ENCODE assay signal across 14 cellular contexts in the genomic region with DNA sequence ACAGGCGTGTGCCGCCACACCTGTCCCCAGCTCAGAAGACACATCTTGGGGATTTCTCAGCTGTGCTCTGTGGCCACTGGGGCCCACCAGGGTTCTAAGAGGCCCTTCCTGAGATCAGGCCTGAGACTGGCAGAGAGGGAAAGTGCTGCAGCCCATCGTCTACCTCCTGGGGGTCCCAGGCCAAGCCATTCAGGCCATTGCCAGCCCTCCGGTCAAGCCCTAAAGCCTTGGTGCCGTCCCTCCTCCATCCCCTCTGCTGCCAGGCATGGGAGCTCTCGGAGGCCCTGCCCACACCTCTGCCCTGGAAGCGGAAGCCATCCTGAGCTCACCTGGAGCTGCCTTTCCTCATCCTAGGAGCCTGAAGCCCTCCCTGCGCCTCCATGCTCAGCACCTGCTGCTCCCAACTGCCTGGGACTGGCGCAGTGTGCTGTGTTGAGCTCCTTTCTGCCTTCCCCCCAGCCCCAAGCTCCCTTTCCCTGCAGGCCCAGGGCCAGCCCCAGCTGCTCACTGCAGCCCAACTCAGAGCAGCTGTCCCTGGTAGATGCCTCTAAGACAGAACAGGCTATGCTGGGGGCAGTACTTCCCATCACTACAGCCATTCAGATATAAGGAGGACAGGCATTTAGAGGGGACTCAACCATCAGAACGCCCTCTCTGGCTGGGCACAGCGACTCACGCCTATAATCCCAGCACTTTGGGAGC. TPM values are rescaled to one million over a fixed set of nuclear protein-coding genes. Genes with fewer than 3 reads are reported as not detected.
"Had no signal": no experiment of that assay in that cellular context is flagged by ENCODE, and none has a peak within 500 bp of the region (broad histone marks: within the 10 kb centered on the region; RNA-seq: fewer than 3 reads in every experiment).

No MANE protein-coding gene starts in this region.

- H3K27me3 Mint-ChIP-seq: activated CD4-positive, alpha-beta memory T cell treated with anti-CD3 and anti-CD28 coated beads for 36 hours; memory B cell had no signal

- H3K4me1 Mint-ChIP-seq: memory B cell; stimulated activated memory B cell treated with anti-CD40 and anti-IgM and Interleukin-4, amounts not matched to agents 10 μg/mL and 1 μg/mL and 100 μg/mL, for 72 hours had no signal

- H3K4me1 ChIP-seq: ascending aorta, heart left ventricle, left lung, transverse colon had no signal

- H3K27ac Mint-ChIP-seq: activated CD4-positive, alpha-beta memory T cell treated with anti-CD3 and anti-CD28 coated beads for 36 hours; activated T-cell treated with anti-CD3 and anti-CD28 coated beads, Interleukin-2, amount 50 U/mL, for 72 hours; memory B cell; stimulated activated memory B cell treated with anti-CD40 and anti-IgM and Interleukin-4, amounts not matched to agents 10 μg/mL and 1 μg/mL and 100 μg/mL, for 72 hours had no signal

- H3K9me3 ChIP-seq: ascending aorta, heart left ventricle, left lung, transverse colon had no signal

- H3K4me3 ChIP-seq: ascending aorta, heart left ventricle, left lung, smooth muscle cell, transverse colon had no signal

- H3K27ac ChIP-seq: ascending aorta, heart left ventricle, left lung, transverse colon, VCaP had no signal

- H3K4me2 ChIP-seq: smooth muscle cell had no signal

- H3K36me3 ChIP-seq: ascending aorta, heart left ventricle, left lung, transverse colon had no signal

- DNase-seq: activated CD4-positive, alpha-beta memory T cell treated with anti-CD3 and anti-CD28 coated beads for 36 hours; activated T-cell treated with anti-CD3 and anti-CD28 coated beads, Interleukin-2, amount 50 U/mL, for 72 hours; foreskin melanocyte; heart left ventricle; stimulated activated CD4-positive, alpha-beta T cell treated with anti-CD3 and anti-CD28 coated beads, Interleukin-1b, Interleukin-23, amount 100 ng/mL, for 48 hours; substantia nigra; transverse colon had no signal

- H3K4me3 Mint-ChIP-seq: activated CD4-positive, alpha-beta memory T cell treated with anti-CD3 and anti-CD28 coated beads for 36 hours; activated T-cell treated with anti-CD3 and anti-CD28 coated beads, Interleukin-2, amount 50 U/mL, for 72 hours; memory B cell; stimulated activated memory B cell treated with anti-CD40 and anti-IgM and Interleukin-4, amounts not matched to agents 10 μg/mL and 1 μg/mL and 100 μg/mL, for 72 hours had no signal

- H3K9me3 Mint-ChIP-seq: activated CD4-positive, alpha-beta memory T cell treated with anti-CD3 and anti-CD28 coated beads for 36 hours; activated T-cell treated with anti-CD3 and anti-CD28 coated beads, Interleukin-2, amount 50 U/mL, for 72 hours; memory B cell; stimulated activated memory B cell treated with anti-CD40 and anti-IgM and Interleukin-4, amounts not matched to agents 10 μg/mL and 1 μg/mL and 100 μg/mL, for 72 hours had no signal

- H3K27me3 ChIP-seq: ascending aorta, heart left ventricle, left lung had no signal

- H3K36me3 Mint-ChIP-seq: activated CD4-positive, alpha-beta memory T cell treated with anti-CD3 and anti-CD28 coated beads for 36 hours; memory B cell; stimulated activated memory B cell treated with anti-CD40 and anti-IgM and Interleukin-4, amounts not matched to agents 10 μg/mL and 1 μg/mL and 100 μg/mL, for 72 hours had no signal

RNA-seq across cellular contexts. Expression of gene SLC7A9, which starts 2.9 kb away (rescaled TPM):
- total RNA-seq: ascending aorta, endothelial cell of umbilical vein, heart left ventricle, smooth muscle cell had no signal
